ENCODE assay signal across 1 cellular context in genomic region chr16:84562174-84562815, GRCh38.
TF ChIP-seq lines count a peak whose summit lies in the region.

No MANE protein-coding gene starts in this region.

TF ChIP-seq in IMR-90, 13 proteins besides CTCF, POLR2A, EP300 and RAD21 (continued from another document):
- no peak for TF ChIP-seq ELK1 (IDR thresholded peaks at IDR 0.05; ENCODE audit: borderline replicate concordance, low read depth, low read length)
- TF ChIP-seq NFE2L2 (IDR thresholded peaks at IDR 0.05; ENCODE audit: low read depth, low read length): no peak
TF ChIP-seq in IMR-90: peak in this region for 0.
